In the genomic region with DNA sequence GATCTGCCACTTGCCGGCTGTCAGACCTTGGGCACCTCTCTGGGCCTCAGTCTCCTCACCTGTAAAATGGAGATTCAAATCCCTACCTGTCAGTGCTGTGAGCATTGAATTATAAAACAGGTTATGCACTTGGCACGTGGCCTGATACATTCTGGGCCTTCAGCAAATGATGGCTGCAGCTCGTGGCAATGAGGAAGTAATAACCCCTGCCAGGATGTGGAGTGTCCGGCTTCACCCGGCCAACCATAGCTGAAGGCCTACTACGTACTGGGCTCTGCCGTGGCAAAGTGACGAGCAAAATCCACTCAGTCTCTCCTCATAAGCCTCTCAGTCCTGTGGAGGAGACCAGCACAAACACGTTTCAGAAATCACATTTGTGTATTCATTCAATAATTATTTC, we compare ENCODE assay signal across 19 cellular contexts. TPM values are rescaled to one million over a fixed set of nuclear protein-coding genes. Genes with fewer than 3 reads are reported as not detected.
"Had no signal": no experiment of that assay in that cellular context is flagged by ENCODE, and none has a peak within 500 bp of the region (broad histone marks: within the 10 kb centered on the region; RNA-seq: fewer than 3 reads in every experiment).

No MANE protein-coding gene starts in this region.

- H3K9me3 ChIP-seq: esophagus squamous epithelium, gastroesophageal sphincter, left ventricle myocardium inferior, neutrophil, right atrium auricular region had no signal

- DNase-seq: effector memory CD8-positive, alpha-beta T cell; esophagus squamous epithelium; foreskin fibroblast; glutamatergic neuron; immature natural killer cell; left ventricle myocardium inferior; mesendoderm; naive thymus-derived CD4-positive, alpha-beta T cell; nephron progenitor cell; posterior cingulate gyrus; stimulated activated CD4-positive, alpha-beta T cell treated with anti-CD3 and anti-CD28 coated beads, Interleukin-2, amount 100 ng/mL, for 48 hours; stimulated activated naive CD4-positive, alpha-beta T cell treated with Interleukin-2 at 50 U/mL for 16 hours had no signal

- H3K4me2 ChIP-seq: smooth muscle cell had no signal

- H3K27me3 ChIP-seq: gastroesophageal sphincter, neutrophil, right atrium auricular region had no signal

- FAIRE-seq: keratinocyte, urothelium cell line had no signal

- H3K36me3 ChIP-seq: esophagus squamous epithelium, gastroesophageal sphincter, left ventricle myocardium inferior, neutrophil, right atrium auricular region had no signal

- ATAC-seq: effector memory CD8-positive, alpha-beta T cell; gastroesophageal sphincter; naive thymus-derived CD4-positive, alpha-beta T cell had no signal

- H3K27ac ChIP-seq: epithelial cell of prostate, esophagus squamous epithelium, gastroesophageal sphincter, left ventricle myocardium inferior, neutrophil, right atrium auricular region had no signal

- H3K4me3 ChIP-seq: esophagus squamous epithelium, gastroesophageal sphincter, left ventricle myocardium inferior, right atrium auricular region, smooth muscle cell had no signal

RNA-seq across cellular contexts. Expression of a gene that starts 10.9 kb away (rescaled TPM):
- polyA plus RNA-seq: immature natural killer cell; naive thymus-derived CD4-positive, alpha-beta T cell had no signal
